Comparison of ENCODE assay signal across 8 cellular contexts in genomic region chr18:63237486-63237885, GRCh38.
A peak's percentile ranks its signal among the peaks of the same experiment; 100 is the strongest.
DNase-seq lines count a peak whose midpoint lies in the region; ATAC-seq, FAIRE-seq and TF ChIP-seq lines count a peak whose summit lies in the region.
"Had no signal": no experiment of that assay in that cellular context is flagged by ENCODE, and none has a peak within 500 bp of the region (broad histone marks: within the 10 kb centered on the region; RNA-seq: fewer than 3 reads in every experiment).

No MANE protein-coding gene starts in this region.

- DNase-seq in M059J (ENCODE audit: low read depth) (peak; percentile 51), bronchial epithelial cell (ENCODE audit: low read depth) (peak; percentile 18), mesendoderm (peak; percentile 16), tibial nerve (ENCODE audit: low spot score in 2 of 2) (peak in 1 of 2 donors; percentile 45), DMS153 (lab: John Stamatoyannopoulos, UW) (no peak), NCI-H1417 (lab: John Stamatoyannopoulos, UW) (no peak)
- DNase-seq: KBM-7 had no signal

- H3K4me2 ChIP-seq in mesendoderm (ENCODE audit: low read length) = no peak overlapping the region

- H4K5ac ChIP-seq in mesendoderm (ENCODE audit: low read length) = no peak overlapping the region

- H3K27ac ChIP-seq in mesendoderm (ENCODE audit: low read depth, low read length) (no peak overlapping the region), tibial nerve (peak overlapping the region; percentile 79 to 96 (median 94))

- no peak overlapping the region for H3K23ac ChIP-seq in mesendoderm (ENCODE audit: low read length)

- H2BK5ac ChIP-seq in mesendoderm (ENCODE audit: low read length) = no peak overlapping the region

- H3K36me3 ChIP-seq in bronchial epithelial cell (ENCODE audit: control insufficient read depth, insufficient read depth, low read length) (no peaks in the 10 kb centered on the region), mesendoderm (ENCODE audit: control insufficient read depth, insufficient read depth, low read length) (no peaks in the 10 kb centered on the region), tibial nerve (no peaks in the 10 kb centered on the region)

- H3K27me3 ChIP-seq in bronchial epithelial cell (ENCODE audit: control insufficient read depth, insufficient read depth, low read length) (no peaks in the 10 kb centered on the region), mesendoderm (ENCODE audit: insufficient read depth, low read length, poor library complexity) (no peaks in the 10 kb centered on the region), tibial nerve (no peaks in the 10 kb centered on the region)

- no peaks in the 10 kb centered on the region for H3K79me2 ChIP-seq in mesendoderm (ENCODE audit: control insufficient read depth, insufficient read depth, low read length)

- TF ChIP-seq EP300 in tibial nerve (IDR thresholded peaks at IDR 0.05) = no peak

- H3K9me3 ChIP-seq in tibial nerve = no peaks in the 10 kb centered on the region

- peak; percentile 23 for FAIRE-seq in bronchial epithelial cell (lab: Jason Lieb, UNC)

- H2BK15ac ChIP-seq in mesendoderm (replicated peaks; ENCODE audit: low read depth) = no peak overlapping the region

- no peak overlapping the region for H3K9ac ChIP-seq in mesendoderm (ENCODE audit: low read length)

- H4K8ac ChIP-seq in mesendoderm (ENCODE audit: low read depth, low read length) = no peak overlapping the region

- no peak for TF ChIP-seq CTCF in bronchial epithelial cell (IDR thresholded peaks at IDR 0.05; ENCODE audit: insufficient read depth, low read length, severe bottlenecking)
- TF ChIP-seq CTCF in tibial nerve (IDR thresholded peaks at IDR 0.05) = no peak

- no peaks in the 10 kb centered on the region for H3K79me1 ChIP-seq in mesendoderm (ENCODE audit: low read length)

- H3K4me3 ChIP-seq in bronchial epithelial cell (ENCODE audit: low read depth, low read length) (no peak overlapping the region), mesendoderm (ENCODE audit: low read length) (no peak overlapping the region), tibial nerve (peak overlapping the region; percentile 1 to 32 (median 6))

- peak overlapping the region; percentile 8 for H3K18ac ChIP-seq in mesendoderm (ENCODE audit: low read length)

- no peak for TF ChIP-seq POLR2A in tibial nerve (IDR thresholded peaks at IDR 0.05)

- H3K4me1 ChIP-seq in mesendoderm (ENCODE audit: control insufficient read depth, low read depth, low read length) (peaks cover 3% of the 10 kb centered on the region), tibial nerve (peaks cover 0 to 72% (median 35%) of the 10 kb centered on the region in 4 donors)

- WGBS in mesendoderm (ENCODE audit: extremely low coverage, insufficient coverage, low lambda C conversion rate) = no CpG with 5 or more reads among the region's 2 CpGs
- 10 to 22% methylated on average over 2 of the region's 2 CpGs for WGBS in tibial nerve, 2 donors

- no peak overlapping the region for H2AK5ac ChIP-seq in mesendoderm (ENCODE audit: low read length)

- no peak overlapping the region for H3K4ac ChIP-seq in mesendoderm (ENCODE audit: low read depth, low read length)

- no peak overlapping the region for H3K56ac ChIP-seq in mesendoderm (ENCODE audit: low read length)

- ATAC-seq in HG02884 (IDR thresholded peaks at IDR 0.05; ENCODE audit: unreplicated experiment) = no peak

- no peak overlapping the region for H2BK120ac ChIP-seq in mesendoderm (ENCODE audit: low read depth, low read length)

Comparison
In these comparisons a context has a peak if more than half of its experiments do, and no peak if none do; other contexts are left out.
1. DNase-seq: peak in M059J (single experiment), bronchial epithelial cell (single experiment) and mesendoderm (single experiment); none in DMS153 (single experiment) and NCI-H1417 (0 of 3).
2. H3K4me3 ChIP-seq: peak in tibial nerve (4 of 4); none in bronchial epithelial cell (single experiment) and mesendoderm (single experiment).